In the genomic region with DNA sequence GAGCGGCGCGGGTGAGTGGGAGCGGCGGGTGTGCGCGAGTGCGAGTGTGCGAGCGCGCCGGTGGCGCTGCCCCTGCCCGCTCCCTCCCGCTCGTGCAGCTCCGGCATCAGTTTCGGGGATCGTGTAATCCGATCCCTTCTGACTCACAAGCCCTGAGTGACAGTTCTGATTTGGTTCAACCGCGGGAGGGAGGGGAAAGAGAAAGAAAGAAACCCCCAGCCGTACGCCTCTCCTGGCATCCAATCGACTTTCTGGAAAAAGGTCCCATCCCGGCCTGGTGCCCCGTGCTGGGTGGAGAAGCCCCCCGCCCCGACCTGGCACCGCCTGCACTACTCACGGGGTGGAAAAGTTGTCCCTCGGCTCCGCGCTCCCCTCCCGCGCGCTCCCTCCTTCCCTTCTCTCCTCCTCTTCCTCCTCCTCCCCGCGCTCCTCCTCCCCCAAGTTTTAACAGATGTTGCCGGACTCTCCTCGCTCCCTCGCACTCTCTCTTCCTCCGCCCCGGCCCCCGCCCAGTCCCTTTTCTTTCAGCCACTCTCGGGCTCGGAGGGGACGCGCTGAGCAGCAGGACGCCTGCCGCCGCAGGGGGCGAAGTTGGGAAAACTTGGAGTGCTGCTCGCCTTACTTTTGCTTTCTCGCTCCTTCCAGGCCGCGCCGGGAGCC, we compare ENCODE assay signal across 8 cellular contexts. TPM values are rescaled to one million over a fixed set of nuclear protein-coding genes. Genes with fewer than 3 reads are reported as not detected.
A peak's percentile ranks its signal among the peaks of the same experiment; 100 is the strongest.
DNase-seq lines count a peak whose midpoint lies in the region; ATAC-seq and TF ChIP-seq lines count a peak whose summit lies in the region.

GLI3 (minus strand) TSS at position 48 of the 660 bp plus-strand sequence. CDS start 13,956 bp downstream, outside the sequence.

- peak within 1 kb of the TSS; percentile 95 for H3K27ac ChIP-seq in HUES64 (ENCODE audit: low read depth, low read length)
- H3K27ac ChIP-seq in vagina = peak within 1 kb of the TSS; percentile 96

- H3K4me1 ChIP-seq in HUES64 (ENCODE audit: insufficient read depth, low read length) = peaks cover 52% of the 10 kb centered on the region
- H3K4me1 ChIP-seq in vagina = peaks cover 61% of the 10 kb centered on the region

- no peak within 1 kb of the TSS for H3K27ac Mint-ChIP-seq in activated CD8-positive, alpha-beta T cell treated with anti-CD3 and anti-CD28 coated beads, Interleukin-2, amount 10 ng/mL, durations not matched to agents 7 days and 5 days
- H3K27ac Mint-ChIP-seq in naive thymus-derived CD8-positive, alpha-beta T cell = no peak within 1 kb of the TSS

- TF ChIP-seq CTCF in GM20000 (IDR thresholded peaks at IDR 0.05; ENCODE audit: extremely low read depth, missing control alignments) = no peak
- peak; percentile 27 for TF ChIP-seq CTCF in fibroblast of villous mesenchyme (IDR thresholded peaks at IDR 0.05; ENCODE audit: insufficient read depth, low read depth, low read length)
- TF ChIP-seq CTCF in vagina (IDR thresholded peaks at IDR 0.05) = peak in 1 of 3 experiments; percentile 16

- DNase-seq in EH (ENCODE audit: low read depth) (peak; percentile 95), GM20000 (ENCODE audit: low spot score) (peak; percentile 84), fibroblast of villous mesenchyme (ENCODE audit: low read depth) (peak; percentile 95), vagina (ENCODE audit: extremely low spot score in 2 of 2) (peak in 1 of 2 donors; percentile 94), GDM1 (lab: John Stamatoyannopoulos, UW) (no peak)
- DNase-seq in activated CD8-positive, alpha-beta T cell treated with anti-CD3 and anti-CD28 coated beads, Interleukin-2, amount 10 ng/mL, durations not matched to agents 7 days and 5 days = no peak
- no peak for DNase-seq in naive thymus-derived CD8-positive, alpha-beta T cell

- H3K27me3 Mint-ChIP-seq in activated CD8-positive, alpha-beta T cell treated with anti-CD3 and anti-CD28 coated beads, Interleukin-2, amount 10 ng/mL, durations not matched to agents 7 days and 5 days (ENCODE audit: low read depth) = peaks cover 57% of the 10 kb centered on the region
- peaks cover 41 to 78% (median 48%) of the 10 kb centered on the region in 5 donors for H3K27me3 Mint-ChIP-seq in naive thymus-derived CD8-positive, alpha-beta T cell

- peaks cover 30% of the 10 kb centered on the region for H3K27me3 ChIP-seq in HUES64 (ENCODE audit: insufficient read depth, low read length)
- H3K27me3 ChIP-seq in vagina = no peaks in the 10 kb centered on the region

- no peaks in the 10 kb centered on the region for H3K36me3 Mint-ChIP-seq in activated CD8-positive, alpha-beta T cell treated with anti-CD3 and anti-CD28 coated beads, Interleukin-2, amount 10 ng/mL, durations not matched to agents 7 days and 5 days (ENCODE audit: low read depth)
- peaks cover 0 to 2% (median 0%) of the 10 kb centered on the region in 3 donors for H3K36me3 Mint-ChIP-seq in naive thymus-derived CD8-positive, alpha-beta T cell

- peak in 1 of 2 donors; percentile 82 for TF ChIP-seq POLR2A in vagina (IDR thresholded peaks at IDR 0.05)

- no peaks in the 10 kb centered on the region for H3K9me3 Mint-ChIP-seq in activated CD8-positive, alpha-beta T cell treated with anti-CD3 and anti-CD28 coated beads, Interleukin-2, amount 10 ng/mL, durations not matched to agents 7 days and 5 days (ENCODE audit: insufficient read depth)
- H3K9me3 Mint-ChIP-seq in naive thymus-derived CD8-positive, alpha-beta T cell = peaks cover 0 to 8% (median 0%) of the 10 kb centered on the region in 9 donors

- WGBS in HUES64 = under 1% methylated on average over 58 of the region's 58 CpGs

- H3K9me3 ChIP-seq in HUES64 (ENCODE audit: insufficient read depth, low read depth, low read length) (no peaks in the 10 kb centered on the region), vagina (no peaks in the 10 kb centered on the region)

- H3K4me3 ChIP-seq in HUES64 (ENCODE audit: low read length) = peak within 1 kb of the TSS; percentile 92
- peak within 1 kb of the TSS; percentile 92 for H3K4me3 ChIP-seq in fibroblast of villous mesenchyme (ENCODE audit: low read depth, low read length)
- peak within 1 kb of the TSS; percentile 88 to 93 for H3K4me3 ChIP-seq in vagina

- CTCF ChIA-PET in activated CD8-positive, alpha-beta T cell treated with anti-CD3 and anti-CD28 coated beads, Interleukin-2, amount 10 ng/mL, durations not matched to agents 7 days and 5 days (lab: Charles Lee) = no interaction called here

- intact Hi-C loops in vagina (cut with DNase I) = loop anchor here (10.0 kb wide), 1 partner anchor 262 kb away; no protein-coding TSS in a partner anchor

- H3K36me3 ChIP-seq in HUES64 (ENCODE audit: insufficient read depth, low read length) (no peaks in the 10 kb centered on the region; the same call in 1 of the 2 replicates), vagina (no peaks in the 10 kb centered on the region)

- H3K4me1 Mint-ChIP-seq in activated CD8-positive, alpha-beta T cell treated with anti-CD3 and anti-CD28 coated beads, Interleukin-2, amount 10 ng/mL, durations not matched to agents 7 days and 5 days (ENCODE audit: low read depth) = peaks cover 10% of the 10 kb centered on the region
- peaks cover 5 to 19% (median 18%) of the 10 kb centered on the region in 4 donors for H3K4me1 Mint-ChIP-seq in naive thymus-derived CD8-positive, alpha-beta T cell

- POLR2A ChIA-PET in activated CD8-positive, alpha-beta T cell treated with anti-CD3 and anti-CD28 coated beads, Interleukin-2, amount 10 ng/mL, durations not matched to agents 7 days and 5 days (lab: Charles Lee) = no interaction called here
- POLR2A ChIA-PET in naive thymus-derived CD8-positive, alpha-beta T cell (lab: Charles Lee) = no interaction called here

- H3K9ac ChIP-seq in HUES64 (ENCODE audit: low read depth, low read length) = peak within 1 kb of the TSS; percentile 84

- ATAC-seq in activated CD8-positive, alpha-beta T cell treated with anti-CD3 and anti-CD28 coated beads, Interleukin-2, amount 10 ng/mL, durations not matched to agents 7 days and 5 days = peak; percentile 40
- no peak for ATAC-seq in naive thymus-derived CD8-positive, alpha-beta T cell

- peak within 1 kb of the TSS; percentile 74 for H3K4me3 Mint-ChIP-seq in activated CD8-positive, alpha-beta T cell treated with anti-CD3 and anti-CD28 coated beads, Interleukin-2, amount 10 ng/mL, durations not matched to agents 7 days and 5 days
- H3K4me3 Mint-ChIP-seq in naive thymus-derived CD8-positive, alpha-beta T cell = peak within 1 kb of the TSS; percentile 46 to 87 (median 78)

RNA-seq across cellular contexts. Expression of gene GLI3, which starts in this region (rescaled TPM):
- polyA plus RNA-seq in HUES64 (2013, experiment 1 of 2) = 20.6 TPM
- polyA plus RNA-seq in HUES64 (2013, experiment 2 of 2) = 24.7 TPM
- total RNA-seq in activated CD8-positive, alpha-beta T cell treated with anti-CD3 and anti-CD28 coated beads, Interleukin-2, amount 10 ng/mL, durations not matched to agents 7 days and 5 days = not detected
- total RNA-seq in fibroblast of villous mesenchyme (4.3 and 7.1 TPM in 2 replicates), vagina (24.6 TPM)
- not detected for total RNA-seq in naive thymus-derived CD8-positive, alpha-beta T cell
- not detected for polyA plus RNA-seq in naive thymus-derived CD8-positive, alpha-beta T cell

Comparison
In these comparisons a context has a peak if more than half of its experiments do, and no peak if none do; other contexts are left out.
1. Peak in ATAC-seq in activated CD8-positive, alpha-beta T cell treated with anti-CD3 and anti-CD28 coated beads, Interleukin-2, amount 10 ng/mL, durations not matched to agents 7 days and 5 days; RNA of the gene not detected or under 1 TPM.
2. DNase-seq: peak in EH (single experiment), GM20000 (single experiment) and fibroblast of villous mesenchyme (single experiment); none in activated CD8-positive, alpha-beta T cell treated with anti-CD3 and anti-CD28 coated beads, Interleukin-2, amount 10 ng/mL, durations not matched to agents 7 days and 5 days (single experiment), naive thymus-derived CD8-positive, alpha-beta T cell (0 of 10) and GDM1 (single experiment).
3. Peak in every context shown above with its lines, with median percentiles within 50 percentile points of each other: H3K4me3 ChIP-seq.